ENCODE assay signal across 23 cellular contexts in the genomic region with DNA sequence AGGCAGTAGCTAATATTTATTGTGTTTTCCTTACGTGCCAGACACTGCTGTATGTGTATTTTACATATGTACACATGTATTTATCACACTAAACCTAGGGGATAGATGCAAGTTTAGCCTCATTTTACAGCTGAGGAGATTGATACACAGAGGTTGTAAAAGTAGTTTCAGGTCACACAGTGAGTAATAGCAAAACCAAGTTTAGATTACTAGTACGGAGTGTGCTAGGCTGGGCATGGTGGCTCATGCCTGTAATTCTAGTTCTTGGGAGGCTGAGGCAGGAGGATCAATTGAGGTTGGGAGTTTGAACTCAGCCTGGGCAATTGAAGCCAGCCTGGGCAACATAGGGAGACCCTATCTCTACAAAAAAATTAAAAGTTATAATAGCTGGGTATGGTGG.
"Had no signal": no experiment of that assay in that cellular context is flagged by ENCODE, and none has a peak within 500 bp of the region (broad histone marks: within the 10 kb centered on the region; RNA-seq: fewer than 3 reads in every experiment).

No MANE protein-coding gene starts in this region.

- H3K4me1 ChIP-seq: left ventricle myocardium inferior, right atrium auricular region, right lobe of liver, tibial nerve, upper lobe of left lung, vagina had no signal

- H3K36me3 Mint-ChIP-seq: naive thymus-derived CD4-positive, alpha-beta T cell; natural killer cell treated with Interleukin-12 subunit alpha and Interleukin-12 subunit beta and Interleukin-15 and Interleukin-18, amount 100 ng/mL, for 72 hours; stimulated activated memory B cell treated with anti-CD40 and anti-IgM and Interleukin-4, amounts not matched to agents 10 μg/mL and 1 μg/mL and 100 μg/mL, for 72 hours had no signal

- H3K27ac ChIP-seq: left ventricle myocardium inferior, ovary, right atrium auricular region, right lobe of liver, tibial nerve, upper lobe of left lung, vagina had no signal

- H3K36me3 ChIP-seq: left ventricle myocardium inferior, ovary, right atrium auricular region, right lobe of liver, tibial nerve, upper lobe of left lung, vagina had no signal

- DNase-seq: islet precursor cell; left ventricle myocardium inferior; midbrain; mucosa of descending colon; naive thymus-derived CD4-positive, alpha-beta T cell; ovary; right lobe of liver; stimulated activated CD4-positive, alpha-beta T cell treated with anti-CD3 and anti-CD28 coated beads, Interleukin-1b, Interleukin-23, amount 100 ng/mL, for 48 hours; stimulated activated CD4-positive, alpha-beta T cell treated with anti-CD3 and anti-CD28 coated beads, Interleukin-2, amount 100 ng/mL, for 48 hours; stimulated activated CD4-positive, alpha-beta T cell treated with anti-CD3 and anti-CD28 coated beads, Interleukin-4, amount 100 ng/mL, for 4 hours; stimulated activated CD8-positive, alpha-beta memory T cell treated with anti-CD3 and anti-CD28 coated beads, Interleukin-4, amount 100 ng/mL, for 48 hours; stimulated activated naive CD4-positive, alpha-beta T cell treated with Interleukin-2 at 50 U/mL for 16 hours; stimulated activated naive CD8-positive, alpha-beta T cell treated with anti-CD3 and anti-CD28 coated beads, Interleukin-15, amount 100 ng/mL, for 72 hours; substantia nigra; upper lobe of left lung had no signal

- H3K27me3 ChIP-seq: ovary, right atrium auricular region, right lobe of liver, tibial nerve, upper lobe of left lung, vagina had no signal

- H3K4me1 Mint-ChIP-seq: naive thymus-derived CD4-positive, alpha-beta T cell; stimulated activated memory B cell treated with anti-CD40 and anti-IgM and Interleukin-4, amounts not matched to agents 10 μg/mL and 1 μg/mL and 100 μg/mL, for 72 hours; stimulated activated naive CD8-positive, alpha-beta T cell treated with anti-CD3 and anti-CD28 coated beads, Interleukin-15, amount 100 ng/mL, for 72 hours had no signal

- ATAC-seq: mucosa of descending colon; naive thymus-derived CD4-positive, alpha-beta T cell; natural killer cell treated with Interleukin-12 subunit alpha and Interleukin-12 subunit beta and Interleukin-15 and Interleukin-18, amount 100 ng/mL, for 72 hours; right lobe of liver; stimulated activated memory B cell treated with anti-CD40 and anti-IgM and Interleukin-4, amounts not matched to agents 10 μg/mL and 1 μg/mL and 100 μg/mL, for 72 hours; stimulated activated naive CD8-positive, alpha-beta T cell treated with anti-CD3 and anti-CD28 coated beads, Interleukin-15, amount 100 ng/mL, for 72 hours had no signal

- H3K27ac Mint-ChIP-seq: naive thymus-derived CD4-positive, alpha-beta T cell; natural killer cell treated with Interleukin-12 subunit alpha and Interleukin-12 subunit beta and Interleukin-15 and Interleukin-18, amount 100 ng/mL, for 72 hours; stimulated activated memory B cell treated with anti-CD40 and anti-IgM and Interleukin-4, amounts not matched to agents 10 μg/mL and 1 μg/mL and 100 μg/mL, for 72 hours; stimulated activated naive CD8-positive, alpha-beta T cell treated with anti-CD3 and anti-CD28 coated beads, Interleukin-15, amount 100 ng/mL, for 72 hours had no signal

- H3K9me3 ChIP-seq: mucosa of descending colon, ovary, right atrium auricular region, right lobe of liver, tibial nerve, upper lobe of left lung, vagina had no signal

- H3K4me2 ChIP-seq: smooth muscle cell had no signal

- H3K4me3 Mint-ChIP-seq: naive thymus-derived CD4-positive, alpha-beta T cell; natural killer cell treated with Interleukin-12 subunit alpha and Interleukin-12 subunit beta and Interleukin-15 and Interleukin-18, amount 100 ng/mL, for 72 hours; stimulated activated memory B cell treated with anti-CD40 and anti-IgM and Interleukin-4, amounts not matched to agents 10 μg/mL and 1 μg/mL and 100 μg/mL, for 72 hours; stimulated activated naive CD8-positive, alpha-beta T cell treated with anti-CD3 and anti-CD28 coated beads, Interleukin-15, amount 100 ng/mL, for 72 hours had no signal

- H3K27me3 Mint-ChIP-seq: naive thymus-derived CD4-positive, alpha-beta T cell; natural killer cell treated with Interleukin-12 subunit alpha and Interleukin-12 subunit beta and Interleukin-15 and Interleukin-18, amount 100 ng/mL, for 72 hours; progenitor cell of endocrine pancreas; stimulated activated memory B cell treated with anti-CD40 and anti-IgM and Interleukin-4, amounts not matched to agents 10 μg/mL and 1 μg/mL and 100 μg/mL, for 72 hours; stimulated activated naive CD8-positive, alpha-beta T cell treated with anti-CD3 and anti-CD28 coated beads, Interleukin-15, amount 100 ng/mL, for 72 hours had no signal

- H3K4me3 ChIP-seq: left ventricle myocardium inferior, lung, mucosa of descending colon, ovary, right atrium auricular region, right lobe of liver, smooth muscle cell, tibial nerve, upper lobe of left lung, vagina had no signal
